ENCODE assay signal across 8 cellular contexts in the genomic region with DNA sequence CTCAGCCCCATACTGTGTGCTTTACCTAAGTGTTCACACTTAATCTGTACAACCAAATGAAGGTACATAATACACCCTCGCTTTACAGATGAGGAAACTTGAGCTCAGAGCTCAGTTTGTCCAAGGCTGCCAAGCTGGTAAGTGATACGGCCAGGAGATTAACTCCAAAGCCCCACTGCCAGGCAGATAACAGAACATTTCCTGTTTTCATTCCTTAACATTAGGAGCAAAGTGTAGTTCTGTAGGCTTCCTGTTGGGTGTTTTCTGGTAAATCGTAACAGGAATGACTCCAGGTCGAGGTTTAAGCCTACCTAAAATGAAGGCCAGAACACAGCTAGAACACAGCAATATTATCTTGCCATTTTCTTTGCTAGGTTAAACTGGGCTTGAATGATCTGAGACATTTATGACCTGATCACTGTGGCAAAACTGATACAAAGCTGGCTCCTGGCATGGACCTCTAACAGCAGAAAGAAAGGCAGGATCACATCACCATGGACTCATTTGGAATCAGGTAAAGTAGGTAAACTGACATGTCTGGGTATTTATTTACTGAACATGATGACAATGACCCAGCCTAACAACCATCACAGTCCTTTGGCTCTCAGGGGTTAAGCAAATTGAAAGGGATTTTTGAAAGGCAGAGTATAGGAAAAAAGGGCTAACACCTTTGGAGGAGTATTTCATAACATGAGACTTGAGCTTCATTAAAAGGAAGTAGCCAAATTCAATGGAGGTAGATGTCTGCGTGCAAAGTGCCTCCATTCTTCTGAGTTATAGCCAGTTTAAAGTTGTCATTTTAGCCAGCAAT. TPM values are rescaled to one million over a fixed set of nuclear protein-coding genes. Genes with fewer than 3 reads are reported as not detected.
DNase-seq lines count a peak whose midpoint lies in the region; ATAC-seq and TF ChIP-seq lines count a peak whose summit lies in the region.

No MANE protein-coding gene starts in this region.

- TF ChIP-seq CTCF in CD4-positive, alpha-beta T cell (IDR thresholded peaks at IDR 0.05) = no peak
- peak; percentile 34 for TF ChIP-seq CTCF in chondrocyte (IDR thresholded peaks at IDR 0.05)

- no peak overlapping the region for H3K27ac ChIP-seq in CD4-positive, alpha-beta T cell (ENCODE audit: low read depth, low read length)
- H3K27ac ChIP-seq in muscle layer of duodenum (ENCODE audit: low read length) = peak overlapping the region; percentile 52

- CTCF ChIA-PET in CD4-positive, alpha-beta T cell (lab: Charles Lee) = interaction anchor here (1.4 kb wide), 1 partner anchor 10 kb away, joined by 4 read pairs; no protein-coding TSS in a partner anchor

- in situ Hi-C loops in KBM-7 (cut with MboI; ENCODE audit: low pct_unique_long_range_greater_than_20kb, low sequenced_read_pairs) = no loop called here

- no peak for ATAC-seq in CD4-positive, alpha-beta T cell (ENCODE audit: poor library complexity)

- POLR2A ChIA-PET in CD4-positive, alpha-beta T cell (lab: Charles Lee) = interaction anchor here (1.7 kb wide), 1 partner anchor 13 kb away, joined by 3 read pairs; no protein-coding TSS in a partner anchor

- peaks cover 38% of the 10 kb centered on the region for H3K4me1 Mint-ChIP-seq in CD4-positive, alpha-beta T cell (ENCODE audit: low read depth)
- peaks cover 34% of the 10 kb centered on the region for H3K4me1 Mint-ChIP-seq in chondrocyte (ENCODE audit: low read depth)

- no peak for DNase-seq in CD4-positive, alpha-beta T cell
- peak; percentile 69 for DNase-seq in KBM-7
- no peak for DNase-seq in chondrocyte (ENCODE audit: low spot score)
- DNase-seq in GM19240 (ENCODE audit: insufficient read length, low spot score) = no peak
- DNase-seq in NOMO-1 (lab: John Stamatoyannopoulos, UW; ENCODE audit: unreplicated experiment in 2 of 2) = no peak
- no peak for DNase-seq in NCI-H146 treated with DMSO at 0.1 percent for 48 hours (lab: John Stamatoyannopoulos, UW; ENCODE audit: unreplicated experiment)
- DNase-seq in C1 segment of cervical spinal cord (lab: John Stamatoyannopoulos, UW) = no peak

- no peaks in the 10 kb centered on the region for H3K27me3 Mint-ChIP-seq in CD4-positive, alpha-beta T cell
- no peaks in the 10 kb centered on the region for H3K27me3 Mint-ChIP-seq in chondrocyte (ENCODE audit: low read depth)

- H3K36me3 Mint-ChIP-seq in CD4-positive, alpha-beta T cell (ENCODE audit: low read depth) = peaks cover 41% of the 10 kb centered on the region
- H3K36me3 Mint-ChIP-seq in chondrocyte (ENCODE audit: low read depth) = peaks cover 7% of the 10 kb centered on the region

- H3K27ac Mint-ChIP-seq in CD4-positive, alpha-beta T cell = peak overlapping the region; percentile 74
- H3K27ac Mint-ChIP-seq in chondrocyte (ENCODE audit: unreplicated experiment) = peak overlapping the region; percentile 49

- peaks cover 3 to 6% of the 10 kb centered on the region in 2 donors for H3K4me1 ChIP-seq in muscle layer of duodenum (ENCODE audit: control insufficient read depth in 1 of 2, insufficient read depth in 2 of 2, low read length in 2 of 2)

- H3K36me3 ChIP-seq in muscle layer of duodenum (ENCODE audit: control insufficient read depth in 1 of 2, insufficient read depth in 2 of 2, low read length in 2 of 2) = peaks cover 9 to 12% of the 10 kb centered on the region in 2 donors

- peak overlapping the region; percentile 42 for H3K4me3 Mint-ChIP-seq in CD4-positive, alpha-beta T cell
- no peak overlapping the region for H3K4me3 Mint-ChIP-seq in chondrocyte (ENCODE audit: unreplicated experiment)

- H3K4me3 ChIP-seq in muscle layer of duodenum (ENCODE audit: low read depth in 1 of 2, low read length in 2 of 2) = no peak overlapping the region

- H3K27me3 ChIP-seq in CD4-positive, alpha-beta T cell (ENCODE audit: control insufficient read depth, insufficient read depth, low read length) = no peaks in the 10 kb centered on the region
- H3K27me3 ChIP-seq in muscle layer of duodenum (ENCODE audit: low read depth, low read length) = no peaks in the 10 kb centered on the region

- intact Hi-C loops in CD4-positive, alpha-beta T cell (cut with DNase I, micrococcal nuclease) = loop anchor here in 1 of 2 experiments (5.0 to 10.0 kb wide), 5 partner anchors 152 to 1345 kb away; partner anchors contain the start of genes EFCAB6 and PRR5

- no peaks in the 10 kb centered on the region for H3K9me3 ChIP-seq in CD4-positive, alpha-beta T cell (ENCODE audit: control insufficient read depth, low read length)
- no peaks in the 10 kb centered on the region for H3K9me3 ChIP-seq in muscle layer of duodenum (ENCODE audit: control insufficient read depth in 1 of 2, low read length in 2 of 2)

- H3K9me3 Mint-ChIP-seq in CD4-positive, alpha-beta T cell = no peaks in the 10 kb centered on the region
- H3K9me3 Mint-ChIP-seq in chondrocyte (ENCODE audit: low read depth) = no peaks in the 10 kb centered on the region

RNA-seq across cellular contexts. Expression of gene NUP50, which starts 3.9 kb away (rescaled TPM):
- total RNA-seq in CD4-positive, alpha-beta T cell = 100 to 1,000 TPM; 141 TPM
- total RNA-seq in chondrocyte = 35.8 to 44.1 TPM (median 41.6 TPM) in 3 replicates
